Comparison of ENCODE assay signal across 1 cellular context in the genomic region with DNA sequence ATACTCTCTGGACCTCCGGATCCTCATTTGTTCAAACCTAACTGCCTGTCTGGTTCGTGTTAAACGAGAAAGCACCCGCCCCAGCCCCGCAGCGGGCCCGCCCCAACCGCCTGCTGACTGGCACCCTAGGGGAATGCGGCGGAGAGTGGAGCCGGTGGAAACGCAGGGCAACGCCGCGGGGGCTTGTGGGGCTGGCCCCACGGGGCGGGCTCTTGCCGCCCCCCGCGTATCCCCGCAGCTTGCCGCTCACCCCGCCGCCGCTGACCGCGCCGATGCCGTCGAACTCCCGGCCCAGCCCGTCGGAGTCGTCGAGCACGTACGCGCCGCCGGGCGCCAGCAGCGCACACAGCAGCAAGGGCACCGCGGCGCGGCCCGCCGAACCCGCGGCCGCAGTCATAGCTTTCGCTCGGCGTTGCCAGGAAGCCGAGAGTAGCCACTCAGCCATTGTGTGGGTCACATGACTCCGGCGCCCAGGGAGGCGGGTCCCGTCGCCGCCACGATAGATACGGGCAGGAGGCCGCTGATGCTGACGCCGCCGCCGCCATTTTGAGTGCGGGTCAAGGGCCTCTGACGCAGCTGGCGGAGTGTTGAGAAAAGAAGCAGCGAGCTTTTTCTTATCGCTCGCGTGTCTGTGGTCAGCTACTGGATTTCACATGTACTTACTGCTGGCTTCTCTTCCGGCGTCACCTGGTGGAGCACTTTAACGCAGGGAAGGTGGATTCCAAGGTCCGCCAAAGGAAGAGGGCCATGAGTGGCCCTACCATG.
TF ChIP-seq lines count a peak whose summit lies in the region.

GALC (minus strand) TSS at position 463 of the 765 bp plus-strand sequence; CDS start at position 445, 18 bp downstream.

TF ChIP-seq in WTC11, 78 proteins besides CTCF, POLR2A, EP300 and RAD21 (continued from another document):
- TF ChIP-seq, protein P1, sequence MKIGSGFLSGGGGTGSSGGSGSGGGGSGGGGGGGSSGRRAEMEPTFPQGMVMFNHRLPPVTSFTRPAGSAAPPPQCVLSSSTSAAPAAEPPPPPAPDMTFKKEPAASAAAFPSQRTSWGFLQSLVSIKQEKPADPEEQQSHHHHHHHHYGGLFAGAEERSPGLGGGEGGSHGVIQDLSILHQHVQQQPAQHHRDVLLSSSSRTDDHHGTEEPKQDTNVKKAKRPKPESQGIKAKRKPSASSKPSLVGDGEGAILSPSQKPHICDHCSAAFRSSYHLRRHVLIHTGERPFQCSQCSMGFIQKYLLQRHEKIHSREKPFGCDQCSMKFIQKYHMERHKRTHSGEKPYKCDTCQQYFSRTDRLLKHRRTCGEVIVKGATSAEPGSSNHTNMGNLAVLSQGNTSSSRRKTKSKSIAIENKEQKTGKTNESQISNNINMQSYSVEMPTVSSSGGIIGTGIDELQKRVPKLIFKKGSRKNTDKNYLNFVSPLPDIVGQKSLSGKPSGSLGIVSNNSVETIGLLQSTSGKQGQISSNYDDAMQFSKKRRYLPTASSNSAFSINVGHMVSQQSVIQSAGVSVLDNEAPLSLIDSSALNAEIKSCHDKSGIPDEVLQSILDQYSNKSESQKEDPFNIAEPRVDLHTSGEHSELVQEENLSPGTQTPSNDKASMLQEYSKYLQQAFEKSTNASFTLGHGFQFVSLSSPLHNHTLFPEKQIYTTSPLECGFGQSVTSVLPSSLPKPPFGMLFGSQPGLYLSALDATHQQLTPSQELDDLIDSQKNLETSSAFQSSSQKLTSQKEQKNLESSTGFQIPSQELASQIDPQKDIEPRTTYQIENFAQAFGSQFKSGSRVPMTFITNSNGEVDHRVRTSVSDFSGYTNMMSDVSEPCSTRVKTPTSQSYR (CRISPR knock-in tag; IDR thresholded peaks at IDR 0.05), result no peak
- TF ChIP-seq, protein P2, sequence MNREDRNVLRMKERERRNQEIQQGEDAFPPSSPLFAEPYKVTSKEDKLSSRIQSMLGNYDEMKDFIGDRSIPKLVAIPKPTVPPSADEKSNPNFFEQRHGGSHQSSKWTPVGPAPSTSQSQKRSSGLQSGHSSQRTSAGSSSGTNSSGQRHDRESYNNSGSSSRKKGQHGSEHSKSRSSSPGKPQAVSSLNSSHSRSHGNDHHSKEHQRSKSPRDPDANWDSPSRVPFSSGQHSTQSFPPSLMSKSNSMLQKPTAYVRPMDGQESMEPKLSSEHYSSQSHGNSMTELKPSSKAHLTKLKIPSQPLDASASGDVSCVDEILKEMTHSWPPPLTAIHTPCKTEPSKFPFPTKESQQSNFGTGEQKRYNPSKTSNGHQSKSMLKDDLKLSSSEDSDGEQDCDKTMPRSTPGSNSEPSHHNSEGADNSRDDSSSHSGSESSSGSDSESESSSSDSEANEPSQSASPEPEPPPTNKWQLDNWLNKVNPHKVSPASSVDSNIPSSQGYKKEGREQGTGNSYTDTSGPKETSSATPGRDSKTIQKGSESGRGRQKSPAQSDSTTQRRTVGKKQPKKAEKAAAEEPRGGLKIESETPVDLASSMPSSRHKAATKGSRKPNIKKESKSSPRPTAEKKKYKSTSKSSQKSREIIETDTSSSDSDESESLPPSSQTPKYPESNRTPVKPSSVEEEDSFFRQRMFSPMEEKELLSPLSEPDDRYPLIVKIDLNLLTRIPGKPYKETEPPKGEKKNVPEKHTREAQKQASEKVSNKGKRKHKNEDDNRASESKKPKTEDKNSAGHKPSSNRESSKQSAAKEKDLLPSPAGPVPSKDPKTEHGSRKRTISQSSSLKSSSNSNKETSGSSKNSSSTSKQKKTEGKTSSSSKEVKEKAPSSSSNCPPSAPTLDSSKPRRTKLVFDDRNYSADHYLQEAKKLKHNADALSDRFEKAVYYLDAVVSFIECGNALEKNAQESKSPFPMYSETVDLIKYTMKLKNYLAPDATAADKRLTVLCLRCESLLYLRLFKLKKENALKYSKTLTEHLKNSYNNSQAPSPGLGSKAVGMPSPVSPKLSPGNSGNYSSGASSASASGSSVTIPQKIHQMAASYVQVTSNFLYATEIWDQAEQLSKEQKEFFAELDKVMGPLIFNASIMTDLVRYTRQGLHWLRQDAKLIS (CRISPR knock-in tag; IDR thresholded peaks at IDR 0.05; ENCODE audit: borderline replicate concordance), result 0 out of 2 replicates have a peak, but pooled peaks have one; percentile 20
- TF ChIP-seq ZNF416 (CRISPR knock-in tag; IDR thresholded peaks at IDR 0.05), result no peak
- peak; percentile 85; the same call in 1 of the 2 replicates for TF ChIP-seq KAT7 (CRISPR knock-in tag; IDR thresholded peaks at IDR 0.05; ENCODE audit: borderline replicate concordance)
- no peak for TF ChIP-seq RORB (CRISPR knock-in tag; IDR thresholded peaks at IDR 0.05)
- TF ChIP-seq, protein P3, sequence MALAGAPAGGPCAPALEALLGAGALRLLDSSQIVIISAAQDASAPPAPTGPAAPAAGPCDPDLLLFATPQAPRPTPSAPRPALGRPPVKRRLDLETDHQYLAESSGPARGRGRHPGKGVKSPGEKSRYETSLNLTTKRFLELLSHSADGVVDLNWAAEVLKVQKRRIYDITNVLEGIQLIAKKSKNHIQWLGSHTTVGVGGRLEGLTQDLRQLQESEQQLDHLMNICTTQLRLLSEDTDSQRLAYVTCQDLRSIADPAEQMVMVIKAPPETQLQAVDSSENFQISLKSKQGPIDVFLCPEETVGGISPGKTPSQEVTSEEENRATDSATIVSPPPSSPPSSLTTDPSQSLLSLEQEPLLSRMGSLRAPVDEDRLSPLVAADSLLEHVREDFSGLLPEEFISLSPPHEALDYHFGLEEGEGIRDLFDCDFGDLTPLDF (CRISPR knock-in tag; IDR thresholded peaks at IDR 0.05), result 0 out of 2 replicates have a peak, but pooled peaks have one; percentile 36
- 0 out of 2 replicates have a peak, but pooled peaks have one; percentile 54 for TF ChIP-seq RELA (CRISPR knock-in tag; IDR thresholded peaks at IDR 0.05; ENCODE audit: borderline replicate concordance)
